In the genomic region with DNA sequence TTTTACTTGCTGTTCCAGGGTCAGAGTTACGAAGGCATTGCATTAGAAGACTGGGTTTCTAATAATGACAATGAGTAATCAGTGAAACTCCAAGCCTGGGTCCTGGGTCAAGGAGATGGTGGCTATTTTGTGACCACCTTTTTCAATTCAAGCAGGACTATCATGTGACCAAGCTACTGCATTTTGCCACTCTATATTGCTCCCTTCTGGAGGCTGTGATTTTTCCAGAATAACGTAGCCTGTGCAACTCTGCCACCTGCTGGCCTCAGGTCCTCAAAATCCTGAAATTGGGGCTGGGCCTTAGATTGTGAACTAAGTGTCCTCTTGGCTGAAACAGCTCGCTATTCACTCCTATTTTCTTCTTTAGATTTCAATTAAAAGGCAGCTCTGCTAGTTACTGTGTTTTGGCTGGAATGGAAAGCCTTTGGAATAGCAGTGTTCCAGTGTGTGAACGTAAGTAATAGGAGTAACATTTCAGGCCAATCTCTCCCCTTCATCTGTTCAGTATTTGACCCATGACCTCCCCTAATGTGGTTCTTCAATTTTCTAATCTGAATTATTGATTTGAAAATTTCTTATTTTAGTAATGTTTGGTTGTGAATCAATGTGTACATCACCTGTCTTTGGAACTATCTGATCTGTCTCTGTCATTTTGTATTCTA, we compare ENCODE assay signal across 8 cellular contexts. TPM values are rescaled to one million over a fixed set of nuclear protein-coding genes. Genes with fewer than 3 reads are reported as not detected.
DNase-seq lines count a peak whose midpoint lies in the region; ATAC-seq and TF ChIP-seq lines count a peak whose summit lies in the region.

No MANE protein-coding gene starts in this region.

- H3K4me2 ChIP-seq in mammary epithelial cell (ENCODE audit: insufficient read depth, low read depth, low read length) = no peak overlapping the region

- H3K9me3 ChIP-seq in mammary epithelial cell (replicated peaks; ENCODE audit: insufficient read depth, low read length) = no peaks in the 10 kb centered on the region

- intact Hi-C loops in mammary epithelial cell (cut with micrococcal nuclease) = loop anchor here (1.0 to 2.0 kb wide), 3 partner anchors 44 to 120 kb away; no protein-coding TSS in a partner anchor

- peak; percentile 67 for DNase-seq in EH (ENCODE audit: low read depth)
- peak; percentile 52 for DNase-seq in LNCaP clone FGC (ENCODE audit: low read depth)
- peak; percentile 55 for DNase-seq in mammary epithelial cell
- DNase-seq in left lobe of liver (ENCODE audit: low spot score) = peak; percentile 69
- peak; percentile 2 to 29 for DNase-seq in stimulated activated CD8-positive, alpha-beta memory T cell treated with anti-CD3 and anti-CD28 coated beads, Interleukin-2, amount 100 ng/mL, for 48 hours (ENCODE audit: low read depth in 2 of 2)

- BruUV-seq in mammary epithelial cell (replicated peaks; lab: Mats Ljungman, UMichigan) = no TSS peak

- no peaks in the 10 kb centered on the region for H3K27me3 ChIP-seq in mammary epithelial cell (ENCODE audit: insufficient read depth, low read length)

- dilution Hi-C loops in mammary epithelial cell (cut with HindIII; ENCODE audit: low sequenced_read_pairs) = no loop called here

- peak; percentile 82 for TF ChIP-seq CTCF in LNCaP clone FGC (IDR thresholded peaks at IDR 0.05; ENCODE audit: control insufficient read depth, extremely low read depth, insufficient read depth)
- TF ChIP-seq CTCF in mammary epithelial cell (conservative IDR thresholded peaks at IDR 0.05 in 1 of 2, IDR thresholded peaks at IDR 0.05 in 1 of 2; ENCODE audit: extremely low read depth in 1 of 2, insufficient read depth in 1 of 2, low read depth in 1 of 2, low read length in 2 of 2) = peak; percentile 64 to 76

- no peaks in the 10 kb centered on the region for H3K36me3 ChIP-seq in mammary epithelial cell (ENCODE audit: insufficient read depth, low read length)

- H3K9ac ChIP-seq in mammary epithelial cell (ENCODE audit: insufficient read depth, low read length) = no peak overlapping the region

- H3K79me2 ChIP-seq in mammary epithelial cell (ENCODE audit: insufficient read depth, low read length) = no peaks in the 10 kb centered on the region

- H3K27ac ChIP-seq in mammary epithelial cell (ENCODE audit: insufficient read depth, low read depth, low read length) = no peak overlapping the region

- CTCF ChIA-PET in mammary epithelial cell (lab: Charles Lee; ENCODE audit: low non-redundant PET) = interaction anchor here (0.6 to 0.9 kb wide), 5 partner anchors 39 to 1022 kb away, joined by 3 to 7 read pairs (median 5); no protein-coding TSS in a partner anchor

- 63% methylated on average over 4 of the region's 4 CpGs for WGBS in mammary epithelial cell (ENCODE audit: low coverage, missing lambda C conversion rate)

- H2AFZ ChIP-seq in mammary epithelial cell (ENCODE audit: low read depth, low read length) = no peak overlapping the region

- ATAC-seq in SK-N-SH treated with all-trans-retinoic acid at 6 μM for 48 hours = peak; percentile 99
- peak; percentile 99 for ATAC-seq in left lobe of liver
- no peak for ATAC-seq in GM19328 (IDR thresholded peaks at IDR 0.05; ENCODE audit: unreplicated experiment)
- ATAC-seq in GM19452 (IDR thresholded peaks at IDR 0.05; ENCODE audit: unreplicated experiment) = no peak

- in situ Hi-C loops in mammary epithelial cell (cut with MboI; ENCODE audit: low sequenced_read_pairs in 2 of 2) = no loop called here

- H4K20me1 ChIP-seq in mammary epithelial cell (ENCODE audit: insufficient read depth, low read length) = no peaks in the 10 kb centered on the region

- H3K4me3 ChIP-seq in LNCaP clone FGC (ENCODE audit: low read depth, low read length) (no peak overlapping the region), mammary epithelial cell (replicated peaks in 1 of 3; ENCODE audit: insufficient read depth in 1 of 3, low read depth in 2 of 3, low read length in 3 of 3) (no peak overlapping the region)

- H3K4me1 ChIP-seq in mammary epithelial cell (ENCODE audit: insufficient read depth, low read length) = no peaks in the 10 kb centered on the region

TF ChIP-seq in SK-N-SH treated with all-trans-retinoic acid at 6 μM for 48 hours, 23 proteins besides CTCF, POLR2A, EP300 and RAD21:
- TF ChIP-seq, protein P1, sequence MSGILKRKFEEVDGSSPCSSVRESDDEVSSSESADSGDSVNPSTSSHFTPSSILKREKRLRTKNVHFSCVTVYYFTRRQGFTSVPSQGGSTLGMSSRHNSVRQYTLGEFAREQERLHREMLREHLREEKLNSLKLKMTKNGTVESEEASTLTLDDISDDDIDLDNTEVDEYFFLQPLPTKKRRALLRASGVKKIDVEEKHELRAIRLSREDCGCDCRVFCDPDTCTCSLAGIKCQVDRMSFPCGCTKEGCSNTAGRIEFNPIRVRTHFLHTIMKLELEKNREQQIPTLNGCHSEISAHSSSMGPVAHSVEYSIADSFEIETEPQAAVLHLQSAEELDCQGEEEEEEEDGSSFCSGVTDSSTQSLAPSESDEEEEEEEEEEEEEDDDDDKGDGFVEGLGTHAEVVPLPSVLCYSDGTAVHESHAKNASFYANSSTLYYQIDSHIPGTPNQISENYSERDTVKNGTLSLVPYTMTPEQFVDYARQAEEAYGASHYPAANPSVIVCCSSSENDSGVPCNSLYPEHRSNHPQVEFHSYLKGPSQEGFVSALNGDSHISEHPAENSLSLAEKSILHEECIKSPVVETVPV (CRISPR knock-in tag; IDR thresholded peaks at IDR 0.05) = no peak

RNA-seq across cellular contexts. Expression of gene CD46, which starts 52.9 kb away (rescaled TPM):
- total RNA-seq in mammary epithelial cell = 100 to 1,000 TPM; 158 to 159 TPM
- 85.1 TPM for polyA plus RNA-seq in mammary epithelial cell
- 71.8 TPM for polyA minus RNA-seq in mammary epithelial cell
- total RNA-seq in left lobe of liver = 96.2 TPM

RNA-seq across cellular contexts. Expression of gene CR1L, which starts 54.0 kb away (rescaled TPM):
- not detected for total RNA-seq in mammary epithelial cell
- polyA plus RNA-seq in mammary epithelial cell = not detected
- not detected for polyA minus RNA-seq in mammary epithelial cell
- total RNA-seq in left lobe of liver = 0.43 TPM

Comparison
In these comparisons a context has a peak if more than half of its experiments do, and no peak if none do; other contexts are left out.
1. DNase-seq: peak in every context shown above with its lines; median percentile 69 in left lobe of liver; 67 in EH; 55 in mammary epithelial cell; 52 in LNCaP clone FGC; 16 in stimulated activated CD8-positive, alpha-beta memory T cell treated with anti-CD3 and anti-CD28 coated beads, Interleukin-2, amount 100 ng/mL, for 48 hours.
2. ATAC-seq: peak in SK-N-SH treated with all-trans-retinoic acid at 6 μM for 48 hours (single experiment) and left lobe of liver (single experiment); none in GM19328 (single experiment) and GM19452 (single experiment).